ENCODE assay signal across 1 cellular context in genomic region chr7:25032774-25033743, GRCh38.
TF ChIP-seq lines count a peak whose summit lies in the region.

No MANE protein-coding gene starts in this region.

TF ChIP-seq in HepG2, 621 proteins besides CTCF, POLR2A, EP300 and RAD21 (continued from another document):
- TF ChIP-seq SIN3B (IDR thresholded peaks at IDR 0.05; ENCODE audit: low read length), result no peak
- no peak for TF ChIP-seq MTA1 (CRISPR knock-in tag; IDR thresholded peaks at IDR 0.05; ENCODE audit: borderline replicate concordance)
- peak; percentile 46 for TF ChIP-seq FOSL2 (CRISPR knock-in tag; IDR thresholded peaks at IDR 0.05)
- TF ChIP-seq TEAD3 (CRISPR knock-in tag; optimal IDR thresholded peaks at IDR 0.05; ENCODE audit: borderline replicate concordance), result peak; percentile 20
